Comparison of ENCODE assay signal across 8 cellular contexts in the genomic region with DNA sequence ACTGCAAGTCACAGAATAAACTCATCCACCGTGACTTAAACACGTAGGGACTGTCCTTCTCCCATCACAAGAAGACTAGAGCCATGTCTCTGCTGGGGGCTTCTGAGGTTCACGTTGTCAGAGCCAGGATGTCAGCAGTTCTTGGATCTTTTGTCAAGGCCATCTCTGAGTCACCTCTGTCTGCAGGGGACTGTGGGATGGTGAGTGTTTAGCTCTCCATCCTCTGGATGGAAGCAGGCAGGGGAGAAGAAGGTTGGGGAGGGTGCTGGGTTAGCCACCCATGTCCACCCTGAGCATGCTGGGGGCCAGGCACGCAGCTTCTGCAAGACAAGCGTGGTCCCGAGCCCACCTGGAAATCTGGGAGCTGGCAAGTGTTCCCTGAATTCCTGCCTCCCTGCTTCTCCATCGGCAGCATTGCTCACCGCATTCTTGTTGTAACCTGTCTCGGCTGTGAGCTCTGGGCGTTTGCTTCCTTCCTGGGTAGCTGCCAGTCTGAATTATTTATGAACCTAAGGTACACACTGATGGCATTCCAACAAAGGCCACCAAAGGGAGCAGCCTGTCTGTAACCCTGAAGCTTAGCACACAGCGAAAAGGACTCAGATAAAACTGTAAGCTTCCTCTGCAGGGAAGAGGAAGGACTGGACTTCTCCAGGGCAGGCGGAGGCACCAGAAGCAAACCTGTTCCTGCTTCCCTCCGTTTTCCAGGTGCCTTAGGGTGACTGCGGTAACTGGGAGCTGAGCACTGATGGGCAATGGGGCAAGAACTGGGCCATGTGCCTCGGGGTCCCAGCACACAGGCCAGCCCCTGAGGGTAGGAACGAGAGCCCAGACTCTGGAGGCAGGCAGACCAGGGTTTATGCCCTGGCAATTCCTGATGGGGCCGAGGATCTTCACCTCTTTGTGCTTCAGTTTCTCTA.
DNase-seq lines count a peak whose midpoint lies in the region; ATAC-seq and TF ChIP-seq lines count a peak whose summit lies in the region.

No MANE protein-coding gene starts in this region.

- peaks cover 75% of the 10 kb centered on the region for H3K4me1 ChIP-seq in Panc1 (ENCODE audit: control insufficient read depth, insufficient read depth, low read length)
- H3K4me1 ChIP-seq in right atrium auricular region = peaks cover 0 to 9% of the 10 kb centered on the region in 2 donors

- peak; percentile 80 for DNase-seq in HPDE6-E6E7 (ENCODE audit: extremely low spot score)
- DNase-seq in Panc1 (ENCODE audit: low read depth, low spot score) = peak; percentile 59
- DNase-seq in right atrium auricular region (ENCODE audit: low spot score) = no peak
- DNase-seq in SK-N-DZ (ENCODE audit: low spot score) = no peak
- DNase-seq in G401 (ENCODE audit: low spot score) = no peak
- DNase-seq in retina = no peak

- TF ChIP-seq CTCF in Panc1 (IDR thresholded peaks at IDR 0.05) = no peak
- no peak for TF ChIP-seq CTCF in right atrium auricular region (IDR thresholded peaks at IDR 0.05)

- H3K27me3 ChIP-seq in Panc1 (ENCODE audit: control insufficient read depth, insufficient read depth, low read length) (no peaks in the 10 kb centered on the region), right atrium auricular region (no peaks in the 10 kb centered on the region)

- H3K4me3 ChIP-seq in Panc1 (ENCODE audit: low read depth in 2 of 2, low read length in 2 of 2) (peak overlapping the region; percentile 16 to 46; a peak in 3 of 4 replicates), right atrium auricular region (no peak overlapping the region), skin epidermis (no peak overlapping the region)

- H3K9me3 ChIP-seq in Panc1 (ENCODE audit: control insufficient read depth, insufficient read depth, low read depth, low read length) (no peaks in the 10 kb centered on the region), right atrium auricular region (no peaks in the 10 kb centered on the region)

- peak overlapping the region; percentile 97 for H3K27ac ChIP-seq in Panc1 (ENCODE audit: low read length)
- peak overlapping the region; percentile 37 to 67 for H3K27ac ChIP-seq in right atrium auricular region
- peak overlapping the region in 20 of 21 experiments; percentile 63 to 98 (median 85) for H3K27ac ChIP-seq in skin epidermis

- ATAC-seq in Panc1 = peak; percentile 75
- no peak for ATAC-seq in GM21360 (IDR thresholded peaks at IDR 0.05; ENCODE audit: unreplicated experiment)

- POLR2A ChIA-PET in Panc1 (lab: Charles Lee) = interaction anchor here (0.7 to 1.4 kb wide), 2 partner anchors 61 to 66 kb away, joined by 4 to 7 read pairs; no protein-coding TSS in a partner anchor

- no TSS peak for BruUV-seq in Panc1 (replicated peaks; lab: Mats Ljungman, UMichigan)

- in situ Hi-C loops in Panc1 (cut with HindIII; ENCODE audit: low pct_unique_long_range_greater_than_20kb, low sequenced_read_pairs) = no loop called here
- in situ Hi-C loops in G401 (cut with HindIII; ENCODE audit: low sequenced_read_pairs) = no loop called here

- intact Hi-C loops in Panc1 (cut with micrococcal nuclease; ENCODE audit: unreplicated experiment) = loop anchor here (2.0 to 5.0 kb wide), 3 partner anchors 36 to 74 kb away; no protein-coding TSS in a partner anchor

- CTCF ChIA-PET in Panc1 (lab: Charles Lee) = interaction anchor here (0.6 to 1.4 kb wide), 2 partner anchors 35 to 66 kb away, joined by 6 to 8 read pairs; no protein-coding TSS in a partner anchor

- no peaks in the 10 kb centered on the region for H3K36me3 ChIP-seq in Panc1 (ENCODE audit: control insufficient read depth, insufficient read depth, low read length)
- H3K36me3 ChIP-seq in right atrium auricular region = no peaks in the 10 kb centered on the region

Comparison
In these comparisons a context has a peak if more than half of its experiments do, and no peak if none do; other contexts are left out.
1. DNase-seq: peak in HPDE6-E6E7 (single experiment) and Panc1 (single experiment); none in right atrium auricular region (single experiment), SK-N-DZ (single experiment), G401 (single experiment) and retina (single experiment).
2. H3K4me3 ChIP-seq: peak in Panc1 (2 of 2); none in right atrium auricular region (0 of 2) and skin epidermis (0 of 7).
3. Peak in every context shown above with its lines, with median percentiles within 50 percentile points of each other: H3K27ac ChIP-seq.